8 cellular contexts compared by ENCODE assay signal in the genomic region with DNA sequence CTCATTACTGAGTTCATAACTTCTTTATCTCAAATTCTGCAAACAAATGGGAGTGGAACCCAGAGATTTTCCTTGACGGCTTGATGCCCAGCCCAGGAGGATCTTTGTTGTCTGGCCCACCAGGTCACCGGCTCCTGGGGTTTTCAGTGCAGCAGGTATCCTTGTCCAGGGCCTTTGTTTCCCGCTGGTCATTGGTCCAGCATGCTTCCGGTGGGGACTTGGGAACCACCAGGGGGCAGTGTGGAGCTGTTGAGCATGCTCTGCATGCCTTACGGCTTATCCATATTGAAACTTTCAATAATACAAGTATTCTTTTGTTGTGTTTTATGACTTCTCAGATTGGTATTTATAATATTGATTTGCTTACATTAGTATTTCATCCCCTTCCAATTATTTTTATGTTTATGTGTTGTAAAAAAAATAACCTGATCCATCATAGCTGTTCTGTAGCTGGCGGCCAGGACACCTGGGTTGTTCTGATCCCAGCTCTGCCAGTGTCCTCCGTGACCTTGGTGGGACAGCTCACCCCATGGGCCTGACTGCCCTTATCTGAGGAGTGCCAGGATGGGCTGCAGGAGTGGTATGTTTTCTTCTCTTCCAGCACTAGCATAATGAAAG.
DNase-seq lines count a peak whose midpoint lies in the region; ATAC-seq and TF ChIP-seq lines count a peak whose summit lies in the region.

No MANE protein-coding gene starts in this region.

- H3K27ac Mint-ChIP-seq in activated B cell treated with CpG ODN at 0.5 μM for 24 hours = no peak overlapping the region

- TF ChIP-seq CTCF in activated B cell treated with CpG ODN at 0.5 μM for 24 hours (IDR thresholded peaks at IDR 0.05) (peak; percentile 53), cardiac fibroblast (IDR thresholded peaks at IDR 0.05; ENCODE audit: low read depth, low read length) (peak; percentile 93)

- intact Hi-C loops in activated B cell treated with CpG ODN at 0.5 μM for 24 hours (cut with micrococcal nuclease) = loop anchor here (1.0 kb wide), 2 partner anchors 19 to 34 kb away; no protein-coding TSS in a partner anchor

- H3K4me1 ChIP-seq in HUES48 (ENCODE audit: control insufficient read depth, insufficient read depth, low read length) = peaks cover 30% of the 10 kb centered on the region

- H3K4me1 Mint-ChIP-seq in activated B cell treated with CpG ODN at 0.5 μM for 24 hours = no peaks in the 10 kb centered on the region

- DNase-seq in AG08396 (ENCODE audit: low spot score) (peak; percentile 59), activated B cell treated with CpG ODN at 0.5 μM for 24 hours (peak; percentile 44), cardiac fibroblast (ENCODE audit: low read depth in 2 of 2) (peak; percentile 68 to 82), left lobe of liver (ENCODE audit: low spot score) (peak; percentile 74), amniotic stem cell (lab: John Stamatoyannopoulos, UW) (no peak)
- peak; percentile 54 for DNase-seq in stimulated activated CD8-positive, alpha-beta memory T cell treated with anti-CD3 and anti-CD28 coated beads, Interleukin-12 subunit alpha, Interleukin-12 subunit beta, amount 100 ng/mL, for 1 hour (ENCODE audit: low read depth)

- no peaks in the 10 kb centered on the region for H3K27me3 ChIP-seq in HUES48 (ENCODE audit: control insufficient read depth, insufficient read depth, low read length)

- H3K4me3 Mint-ChIP-seq in activated B cell treated with CpG ODN at 0.5 μM for 24 hours = no peak overlapping the region

- H3K9me3 ChIP-seq in HUES48 (ENCODE audit: control insufficient read depth, insufficient read depth, low read length) = no peaks in the 10 kb centered on the region

- H3K27me3 Mint-ChIP-seq in activated B cell treated with CpG ODN at 0.5 μM for 24 hours = peaks cover 17% of the 10 kb centered on the region

- POLR2A ChIA-PET in activated B cell treated with CpG ODN at 0.5 μM for 24 hours (lab: Charles Lee) = no interaction called here

- H3K9me3 Mint-ChIP-seq in activated B cell treated with CpG ODN at 0.5 μM for 24 hours = no peaks in the 10 kb centered on the region

- H3K9ac ChIP-seq in HUES48 (ENCODE audit: low read depth, low read length) = no peak overlapping the region

- H3K27ac ChIP-seq in HUES48 (ENCODE audit: low read depth, low read length) = peak overlapping the region; percentile 37

- H3K4me3 ChIP-seq in HUES48 (ENCODE audit: low read depth, low read length) (no peak overlapping the region), cardiac fibroblast (replicated peaks in 1 of 2; ENCODE audit: low read depth in 2 of 2, low read length in 2 of 2) (no peak overlapping the region)

- H3K36me3 ChIP-seq in HUES48 (ENCODE audit: control insufficient read depth, insufficient read depth, low read length) = peaks cover 8% of the 10 kb centered on the region; the same call in 1 of the 2 replicates

- peak; percentile 68 for ATAC-seq in GM18867 (IDR thresholded peaks at IDR 0.05; ENCODE audit: unreplicated experiment)
- peak; percentile 25 for ATAC-seq in activated B cell treated with CpG ODN at 0.5 μM for 24 hours (ENCODE audit: low read depth)
- ATAC-seq in left lobe of liver = peak; percentile 80

- no peaks in the 10 kb centered on the region for H3K36me3 Mint-ChIP-seq in activated B cell treated with CpG ODN at 0.5 μM for 24 hours (ENCODE audit: low read depth)

- CTCF ChIA-PET in activated B cell treated with CpG ODN at 0.5 μM for 24 hours (lab: Charles Lee) = interaction anchor here (0.7 to 2.6 kb wide), 14 partner anchors 9 to 340 kb away, joined by 3 to 28 read pairs (median 4); a partner anchor contains a TSS

Comparison
In these comparisons a context has a peak if more than half of its experiments do, and no peak if none do; other contexts are left out.
1. ATAC-seq: peak in every context shown above with its lines; median percentile 80 in left lobe of liver; 68 in GM18867; 25 in activated B cell treated with CpG ODN at 0.5 μM for 24 hours.